Comparison of ENCODE assay signal across 10 cellular contexts in genomic region chr16:8751481-8752311, GRCh38. TPM values are rescaled to one million over a fixed set of nuclear protein-coding genes. Genes with fewer than 3 reads are reported as not detected.
DNase-seq lines count a peak whose midpoint lies in the region; ATAC-seq and TF ChIP-seq lines count a peak whose summit lies in the region.
"Had no signal": no experiment of that assay in that cellular context is flagged by ENCODE, and none has a peak within 500 bp of the region (broad histone marks: within the 10 kb centered on the region; RNA-seq: fewer than 3 reads in every experiment).

No MANE protein-coding gene starts in this region.

- H3K4me3 Mint-ChIP-seq in T-cell = no peak overlapping the region
- H3K4me3 Mint-ChIP-seq: activated naive CD4-positive, alpha-beta T cell treated with anti-CD3 and anti-CD28 coated beads, Interleukin-2, amount 10 ng/mL, durations not matched to agents 7 days and 5 days; neural crest cell had no signal

- no peaks in the 10 kb centered on the region for H3K4me1 Mint-ChIP-seq in T-cell
- H3K4me1 Mint-ChIP-seq: activated naive CD4-positive, alpha-beta T cell treated with anti-CD3 and anti-CD28 coated beads, Interleukin-2, amount 10 ng/mL, durations not matched to agents 7 days and 5 days; neural crest cell had no signal

- POLR2A ChIA-PET in T-cell (lab: Charles Lee) = interaction anchor here in 1 of 2 donors (0.5 to 0.6 kb wide), 2 partner anchors 29 to 127 kb away, joined by 3 to 5 read pairs; no protein-coding TSS in a partner anchor

- H3K27me3 ChIP-seq in tibial artery = no peaks in the 10 kb centered on the region

- TF ChIP-seq CTCF in epithelial cell of proximal tubule (conservative IDR thresholded peaks at IDR 0.05; ENCODE audit: low read depth, low read length) = no peak
- TF ChIP-seq CTCF in tibial artery (IDR thresholded peaks at IDR 0.05) = no peak

- CTCF ChIA-PET in T-cell (lab: Charles Lee) = no interaction called here

- H3K27ac ChIP-seq in tibial artery = no peak overlapping the region

- DNase-seq in Daoy (ENCODE audit: low read depth) = peak; percentile 75
- DNase-seq in NCI-H460 (ENCODE audit: extremely low read depth, low read depth) = peak; percentile 51
- DNase-seq in epithelial cell of proximal tubule (ENCODE audit: low read depth) = peak; percentile 66
- DNase-seq in myocyte (ENCODE audit: low read depth) = peak; percentile 72
- no peak for DNase-seq in T-cell
- DNase-seq in stimulated activated CD4-positive, alpha-beta T cell treated with anti-CD3 and anti-CD28 coated beads, Interleukin-4, amount 100 ng/mL, for 1 hour = no peak
- DNase-seq in tibial artery = no peak
- DNase-seq: activated naive CD4-positive, alpha-beta T cell treated with anti-CD3 and anti-CD28 coated beads, Interleukin-2, amount 10 ng/mL, durations not matched to agents 7 days and 5 days had no signal

- no peaks in the 10 kb centered on the region for H3K4me1 ChIP-seq in tibial artery

- intact Hi-C loops in tibial artery (cut with DNase I; ENCODE audit: low total_unique reads) = no loop called here

- H3K27ac Mint-ChIP-seq in T-cell = no peak overlapping the region
- H3K27ac Mint-ChIP-seq: activated naive CD4-positive, alpha-beta T cell treated with anti-CD3 and anti-CD28 coated beads, Interleukin-2, amount 10 ng/mL, durations not matched to agents 7 days and 5 days had no signal

- H3K4me3 ChIP-seq in epithelial cell of proximal tubule (ENCODE audit: low read depth, low read length) (no peak overlapping the region), tibial artery (no peak overlapping the region)

- H3K27me3 Mint-ChIP-seq in T-cell = no peaks in the 10 kb centered on the region
- H3K27me3 Mint-ChIP-seq: activated naive CD4-positive, alpha-beta T cell treated with anti-CD3 and anti-CD28 coated beads, Interleukin-2, amount 10 ng/mL, durations not matched to agents 7 days and 5 days had no signal

- H3K36me3 Mint-ChIP-seq in T-cell = peaks cover 42% of the 10 kb centered on the region
- H3K36me3 Mint-ChIP-seq: activated naive CD4-positive, alpha-beta T cell treated with anti-CD3 and anti-CD28 coated beads, Interleukin-2, amount 10 ng/mL, durations not matched to agents 7 days and 5 days had no signal

- peaks cover 4 to 35% (median 11%) of the 10 kb centered on the region in 3 donors for H3K36me3 ChIP-seq in tibial artery

- H3K9me3 Mint-ChIP-seq in T-cell = no peaks in the 10 kb centered on the region
- H3K9me3 Mint-ChIP-seq: activated naive CD4-positive, alpha-beta T cell treated with anti-CD3 and anti-CD28 coated beads, Interleukin-2, amount 10 ng/mL, durations not matched to agents 7 days and 5 days; neural crest cell had no signal

- H3K9me3 ChIP-seq in tibial artery = no peaks in the 10 kb centered on the region

- no peak for ATAC-seq in GM21367 (IDR thresholded peaks at IDR 0.05; ENCODE audit: unreplicated experiment)
- no peak for ATAC-seq in T-cell (replicated peaks in 1 of 4)

RNA-seq across cellular contexts. Expression of gene TMEM186, which starts 45.7 kb away (rescaled TPM):
- 6.7 and 9.1 TPM in 2 replicates for total RNA-seq in Daoy (2014; rRNA removed; shearing (Covaris generic))
- total RNA-seq in NCI-H460 (2014; rRNA removed; shearing (Covaris generic)) = 6.5 and 9.8 TPM in 2 replicates
- 5.9 and 7.9 TPM in 2 replicates for polyA plus RNA-seq in NCI-H460 (2014; cell fraction: nucleus; rRNA removed)
- 9.1 and 12.6 TPM in 2 replicates for total RNA-seq in epithelial cell of proximal tubule
- 3.8 and 5.9 TPM in 2 replicates for total RNA-seq in myocyte
- 12.2 TPM for polyA plus RNA-seq in myocyte (2012)
- total RNA-seq in T-cell = 10 to 100 TPM in 3 of 5 donors, 1 to 10 TPM in 2; 4.1 to 14.5 (median 12.7) TPM

RNA-seq across cellular contexts. Expression of gene PMM2, which starts 45.9 kb away (rescaled TPM):
- 40.7 and 41.4 TPM in 2 replicates for total RNA-seq in Daoy (2014; rRNA removed; shearing (Covaris generic))
- 40.1 and 48.9 TPM in 2 replicates for total RNA-seq in NCI-H460 (2014; rRNA removed; shearing (Covaris generic))
- 53.5 and 58.0 TPM in 2 replicates for polyA plus RNA-seq in NCI-H460 (2014; cell fraction: nucleus; rRNA removed)
- total RNA-seq in epithelial cell of proximal tubule = 28.6 and 44.2 TPM in 2 replicates
- total RNA-seq in myocyte = 19.8 and 30.8 TPM in 2 replicates
- polyA plus RNA-seq in myocyte (2012) = 34.3 TPM
- 10 to 100 TPM; 33.8 to 46.6 (median 43.7) TPM for total RNA-seq in T-cell

Comparison
In these comparisons a context has a peak if more than half of its experiments do, and no peak if none do; other contexts are left out.
1. DNase-seq: peak in Daoy (single experiment), NCI-H460 (single experiment), epithelial cell of proximal tubule (single experiment) and myocyte (single experiment); none in T-cell (0 of 34), stimulated activated CD4-positive, alpha-beta T cell treated with anti-CD3 and anti-CD28 coated beads, Interleukin-4, amount 100 ng/mL, for 1 hour (single experiment) and tibial artery (0 of 2).